Comparison of ENCODE assay signal across 1 cellular context in the genomic region with DNA sequence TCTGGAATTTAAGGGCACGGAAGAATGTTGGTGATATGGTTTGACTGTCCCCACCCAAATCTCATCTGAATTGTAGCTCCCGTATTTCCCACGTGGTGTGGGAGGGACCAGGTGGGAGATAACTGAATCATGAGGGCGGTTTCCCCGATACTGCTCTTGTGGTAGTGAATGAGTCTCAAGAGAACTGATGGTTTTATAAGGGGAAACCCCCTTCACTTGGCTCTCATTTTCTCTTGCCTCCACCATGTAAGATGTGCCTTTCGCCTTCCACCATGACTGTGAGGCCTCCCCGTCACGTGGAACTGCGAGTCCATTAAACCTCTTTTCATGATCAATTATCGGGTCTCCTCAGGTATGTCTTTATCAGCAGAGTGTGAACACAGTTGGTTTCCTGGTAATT.
TF ChIP-seq lines count a peak whose summit lies in the region.

No MANE protein-coding gene starts in this region.

TF ChIP-seq in GM12878, 131 proteins besides CTCF, POLR2A, EP300 and RAD21 (continued from another document):
- TF ChIP-seq, protein P1, sequence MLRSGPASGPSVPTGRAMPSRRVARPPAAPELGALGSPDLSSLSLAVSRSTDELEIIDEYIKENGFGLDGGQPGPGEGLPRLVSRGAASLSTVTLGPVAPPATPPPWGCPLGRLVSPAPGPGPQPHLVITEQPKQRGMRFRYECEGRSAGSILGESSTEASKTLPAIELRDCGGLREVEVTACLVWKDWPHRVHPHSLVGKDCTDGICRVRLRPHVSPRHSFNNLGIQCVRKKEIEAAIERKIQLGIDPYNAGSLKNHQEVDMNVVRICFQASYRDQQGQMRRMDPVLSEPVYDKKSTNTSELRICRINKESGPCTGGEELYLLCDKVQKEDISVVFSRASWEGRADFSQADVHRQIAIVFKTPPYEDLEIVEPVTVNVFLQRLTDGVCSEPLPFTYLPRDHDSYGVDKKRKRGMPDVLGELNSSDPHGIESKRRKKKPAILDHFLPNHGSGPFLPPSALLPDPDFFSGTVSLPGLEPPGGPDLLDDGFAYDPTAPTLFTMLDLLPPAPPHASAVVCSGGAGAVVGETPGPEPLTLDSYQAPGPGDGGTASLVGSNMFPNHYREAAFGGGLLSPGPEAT (IDR thresholded peaks at IDR 0.05; ENCODE audit: low read depth), result peak; percentile 48; the same call in 1 of the 2 replicates
- TF ChIP-seq NR2C1 (IDR thresholded peaks at IDR 0.05) (no peak), RAD51 (IDR thresholded peaks at IDR 0.05) (peak; percentile 68), TCF12 (IDR thresholded peaks at IDR 0.05; ENCODE audit: low read depth, low read length) (0 out of 2 replicates have a peak, but pooled peaks have one; percentile 61), EZH2 (IDR thresholded peaks at IDR 0.05; ENCODE audit: borderline replicate concordance, control insufficient read depth, low read depth, low read length) (no peak), MXI1 (IDR thresholded peaks at IDR 0.05; ENCODE audit: low read depth, low read length) (no peak), FOXM1 (IDR thresholded peaks at IDR 0.05; ENCODE audit: low read depth, low read length) (no peak), IKZF2 (IDR thresholded peaks at IDR 0.05) (peak in 1 of 2 experiments; percentile 32; a peak in 1 of 4 replicates), YY1 (IDR thresholded peaks at IDR 0.05; ENCODE audit: low read depth, low read length) (peak; percentile 68; the same call in 1 of the 2 replicates), KLF5 (IDR thresholded peaks at IDR 0.05; ENCODE audit: partially characterized antibody) (peak; percentile 51), MEF2B (IDR thresholded peaks at IDR 0.05; ENCODE audit: partially characterized antibody, poor library complexity, severe bottlenecking) (peak; percentile 80), RUNX3 (IDR thresholded peaks at IDR 0.05; ENCODE audit: low read length) (peak; percentile 63), SREBF1 (IDR thresholded peaks at IDR 0.05; ENCODE audit: low read length) (no peak), JUND (IDR thresholded peaks at IDR 0.05; ENCODE audit: low read depth, low read length) (no peak), BHLHE40 (IDR thresholded peaks at IDR 0.05; ENCODE audit: borderline replicate concordance in 1 of 2, low read depth in 2 of 2, low read length in 1 of 2) (peak in 1 of 2 experiments; percentile 30; a peak in 1 of 4 replicates)
- TF ChIP-seq, protein P2, sequence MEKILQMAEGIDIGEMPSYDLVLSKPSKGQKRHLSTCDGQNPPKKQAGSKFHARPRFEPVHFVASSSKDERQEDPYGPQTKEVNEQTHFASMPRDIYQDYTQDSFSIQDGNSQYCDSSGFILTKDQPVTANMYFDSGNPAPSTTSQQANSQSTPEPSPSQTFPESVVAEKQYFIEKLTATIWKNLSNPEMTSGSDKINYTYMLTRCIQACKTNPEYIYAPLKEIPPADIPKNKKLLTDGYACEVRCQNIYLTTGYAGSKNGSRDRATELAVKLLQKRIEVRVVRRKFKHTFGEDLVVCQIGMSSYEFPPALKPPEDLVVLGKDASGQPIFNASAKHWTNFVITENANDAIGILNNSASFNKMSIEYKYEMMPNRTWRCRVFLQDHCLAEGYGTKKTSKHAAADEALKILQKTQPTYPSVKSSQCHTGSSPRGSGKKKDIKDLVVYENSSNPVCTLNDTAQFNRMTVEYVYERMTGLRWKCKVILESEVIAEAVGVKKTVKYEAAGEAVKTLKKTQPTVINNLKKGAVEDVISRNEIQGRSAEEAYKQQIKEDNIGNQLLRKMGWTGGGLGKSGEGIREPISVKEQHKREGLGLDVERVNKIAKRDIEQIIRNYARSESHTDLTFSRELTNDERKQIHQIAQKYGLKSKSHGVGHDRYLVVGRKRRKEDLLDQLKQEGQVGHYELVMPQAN (conservative IDR thresholded peaks at IDR 0.05), result no peak
- TF ChIP-seq, protein P3, sequence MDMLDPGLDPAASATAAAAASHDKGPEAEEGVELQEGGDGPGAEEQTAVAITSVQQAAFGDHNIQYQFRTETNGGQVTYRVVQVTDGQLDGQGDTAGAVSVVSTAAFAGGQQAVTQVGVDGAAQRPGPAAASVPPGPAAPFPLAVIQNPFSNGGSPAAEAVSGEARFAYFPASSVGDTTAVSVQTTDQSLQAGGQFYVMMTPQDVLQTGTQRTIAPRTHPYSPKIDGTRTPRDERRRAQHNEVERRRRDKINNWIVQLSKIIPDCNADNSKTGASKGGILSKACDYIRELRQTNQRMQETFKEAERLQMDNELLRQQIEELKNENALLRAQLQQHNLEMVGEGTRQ (IDR thresholded peaks at IDR 0.05; ENCODE audit: borderline replicate concordance, low read depth, low read length), result peak; percentile 15; the same call in 1 of the 2 replicates
- TF ChIP-seq, protein P4, sequence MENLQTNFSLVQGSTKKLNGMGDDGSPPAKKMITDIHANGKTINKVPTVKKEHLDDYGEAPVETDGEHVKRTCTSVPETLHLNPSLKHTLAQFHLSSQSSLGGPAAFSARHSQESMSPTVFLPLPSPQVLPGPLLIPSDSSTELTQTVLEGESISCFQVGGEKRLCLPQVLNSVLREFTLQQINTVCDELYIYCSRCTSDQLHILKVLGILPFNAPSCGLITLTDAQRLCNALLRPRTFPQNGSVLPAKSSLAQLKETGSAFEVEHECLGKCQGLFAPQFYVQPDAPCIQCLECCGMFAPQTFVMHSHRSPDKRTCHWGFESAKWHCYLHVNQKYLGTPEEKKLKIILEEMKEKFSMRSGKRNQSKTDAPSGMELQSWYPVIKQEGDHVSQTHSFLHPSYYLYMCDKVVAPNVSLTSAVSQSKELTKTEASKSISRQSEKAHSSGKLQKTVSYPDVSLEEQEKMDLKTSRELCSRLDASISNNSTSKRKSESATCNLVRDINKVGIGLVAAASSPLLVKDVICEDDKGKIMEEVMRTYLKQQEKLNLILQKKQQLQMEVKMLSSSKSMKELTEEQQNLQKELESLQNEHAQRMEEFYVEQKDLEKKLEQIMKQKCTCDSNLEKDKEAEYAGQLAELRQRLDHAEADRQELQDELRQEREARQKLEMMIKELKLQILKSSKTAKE (IDR thresholded peaks at IDR 0.05; ENCODE audit: low read depth, poor library complexity, severe bottlenecking), result peak; percentile 63
- TF ChIP-seq, protein P5, sequence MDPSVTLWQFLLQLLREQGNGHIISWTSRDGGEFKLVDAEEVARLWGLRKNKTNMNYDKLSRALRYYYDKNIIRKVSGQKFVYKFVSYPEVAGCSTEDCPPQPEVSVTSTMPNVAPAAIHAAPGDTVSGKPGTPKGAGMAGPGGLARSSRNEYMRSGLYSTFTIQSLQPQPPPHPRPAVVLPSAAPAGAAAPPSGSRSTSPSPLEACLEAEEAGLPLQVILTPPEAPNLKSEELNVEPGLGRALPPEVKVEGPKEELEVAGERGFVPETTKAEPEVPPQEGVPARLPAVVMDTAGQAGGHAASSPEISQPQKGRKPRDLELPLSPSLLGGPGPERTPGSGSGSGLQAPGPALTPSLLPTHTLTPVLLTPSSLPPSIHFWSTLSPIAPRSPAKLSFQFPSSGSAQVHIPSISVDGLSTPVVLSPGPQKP (IDR thresholded peaks at IDR 0.05; ENCODE audit: low read depth, low read length), result no peak
- TF ChIP-seq, protein P6, sequence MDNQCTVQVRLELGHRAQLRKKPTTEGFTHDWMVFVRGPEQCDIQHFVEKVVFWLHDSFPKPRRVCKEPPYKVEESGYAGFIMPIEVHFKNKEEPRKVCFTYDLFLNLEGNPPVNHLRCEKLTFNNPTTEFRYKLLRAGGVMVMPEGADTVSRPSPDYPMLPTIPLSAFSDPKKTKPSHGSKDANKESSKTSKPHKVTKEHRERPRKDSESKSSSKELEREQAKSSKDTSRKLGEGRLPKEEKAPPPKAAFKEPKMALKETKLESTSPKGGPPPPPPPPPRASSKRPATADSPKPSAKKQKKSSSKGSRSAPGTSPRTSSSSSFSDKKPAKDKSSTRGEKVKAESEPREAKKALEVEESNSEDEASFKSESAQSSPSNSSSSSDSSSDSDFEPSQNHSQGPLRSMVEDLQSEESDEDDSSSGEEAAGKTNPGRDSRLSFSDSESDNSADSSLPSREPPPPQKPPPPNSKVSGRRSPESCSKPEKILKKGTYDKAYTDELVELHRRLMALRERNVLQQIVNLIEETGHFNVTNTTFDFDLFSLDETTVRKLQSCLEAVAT (IDR thresholded peaks at IDR 0.05), result 0 out of 2 replicates have a peak, but pooled peaks have one; percentile 25
TF ChIP-seq in GM12878: peak in this region for 14.
